In genomic region chr1:228471762-228472398, GRCh38 we compare ENCODE assay signal across 8 cellular contexts. TPM values are rescaled to one million over a fixed set of nuclear protein-coding genes. Genes with fewer than 3 reads are reported as not detected.
A peak's percentile ranks its signal among the peaks of the same experiment; 100 is the strongest.
DNase-seq lines count a peak whose midpoint lies in the region; ATAC-seq, FAIRE-seq and TF ChIP-seq lines count a peak whose summit lies in the region.

No MANE protein-coding gene starts in this region.

- H3K27me3 Mint-ChIP-seq in activated CD8-positive, alpha-beta T cell treated with anti-CD3 and anti-CD28 coated beads for 36 hours: peaks cover 14% of the 10 kb centered on the region

- POLR2A ChIA-PET in activated CD8-positive, alpha-beta T cell treated with anti-CD3 and anti-CD28 coated beads for 36 hours (lab: Charles Lee): interaction anchor here (1.4 to 4.9 kb wide), 3 partner anchors 8 to 14 kb away, joined by 7 to 21 read pairs (median 15); partner anchors contain the start of gene RNF187

- peak; percentile 75 for TF ChIP-seq CTCF in BE2C (IDR thresholded peaks at IDR 0.05; ENCODE audit: low read depth, low read length)
- TF ChIP-seq CTCF in NB4 (IDR thresholded peaks at IDR 0.05; ENCODE audit: low read depth, low read length): peak; percentile 76
- TF ChIP-seq CTCF in activated CD8-positive, alpha-beta T cell treated with anti-CD3 and anti-CD28 coated beads for 36 hours (IDR thresholded peaks at IDR 0.05): peak; percentile 71

- no peak for TF ChIP-seq POLR2A in GM12892 (IDR thresholded peaks at IDR 0.05; ENCODE audit: low read depth, low read length)
- TF ChIP-seq POLR2A in NB4 (IDR thresholded peaks at IDR 0.05; ENCODE audit: extremely low read depth, insufficient read length): no peak

- CTCF ChIA-PET in activated CD8-positive, alpha-beta T cell treated with anti-CD3 and anti-CD28 coated beads for 36 hours (lab: Charles Lee): interaction anchor here (1.1 to 4.6 kb wide), 13 partner anchors 8 to 85 kb away, joined by 3 to 31 read pairs (median 6); partner anchors contain the start of gene RNF187

- no peaks in the 10 kb centered on the region for H3K9me3 ChIP-seq in BE2C

- no peaks in the 10 kb centered on the region for H3K36me3 Mint-ChIP-seq in activated CD8-positive, alpha-beta T cell treated with anti-CD3 and anti-CD28 coated beads for 36 hours (ENCODE audit: low read depth)

- H3K4me1 Mint-ChIP-seq in activated CD8-positive, alpha-beta T cell treated with anti-CD3 and anti-CD28 coated beads for 36 hours (ENCODE audit: low read depth): peaks cover 24% of the 10 kb centered on the region

- H3K27ac Mint-ChIP-seq in activated CD8-positive, alpha-beta T cell treated with anti-CD3 and anti-CD28 coated beads for 36 hours: peak overlapping the region; percentile 47

- FAIRE-seq in GM12892 (lab: Jason Lieb, UNC): peak; percentile 42

- intact Hi-C loops in activated CD8-positive, alpha-beta T cell treated with anti-CD3 and anti-CD28 coated beads for 36 hours (cut with micrococcal nuclease): loop anchor here (2.0 kb wide), 1 partner anchor 43 kb away; no protein-coding TSS in a partner anchor

- no peaks in the 10 kb centered on the region for H3K9me3 Mint-ChIP-seq in activated CD8-positive, alpha-beta T cell treated with anti-CD3 and anti-CD28 coated beads for 36 hours

- no peaks in the 10 kb centered on the region for H3K4me1 ChIP-seq in BE2C

- peak; percentile 81 for ATAC-seq in activated CD8-positive, alpha-beta T cell treated with anti-CD3 and anti-CD28 coated beads for 36 hours

- no peaks in the 10 kb centered on the region for H3K36me3 ChIP-seq in BE2C

- H3K27me3 ChIP-seq in BE2C: no peaks in the 10 kb centered on the region

- H3K4me3 Mint-ChIP-seq in activated CD8-positive, alpha-beta T cell treated with anti-CD3 and anti-CD28 coated beads for 36 hours: no peak overlapping the region

- DNase-seq in BE2C: no peak
- no peak for DNase-seq in GM12892 (ENCODE audit: insufficient read length)
- DNase-seq in NB4 (ENCODE audit: low read depth): peak; percentile 85
- DNase-seq in activated CD8-positive, alpha-beta T cell treated with anti-CD3 and anti-CD28 coated beads for 36 hours: peak; percentile 45
- DNase-seq in iris pigment epithelial cell (ENCODE audit: low read depth): peak; percentile 71
- DNase-seq in NCI-H524 treated with DMSO at 0.1 percent for 48 hours (lab: John Stamatoyannopoulos, UW): no peak
- DNase-seq in activated CD4-positive, CD25-positive, alpha-beta regulatory T cell (lab: John Stamatoyannopoulos, UW): no peak
- DNase-seq in NCI-H446 treated with DMSO at 0.1 percent for 48 hours (lab: John Stamatoyannopoulos, UW): no peak

- H3K4me3 ChIP-seq in BE2C (ENCODE audit: low read depth, low read length) (no peak overlapping the region), NB4 (ENCODE audit: low read depth, low read length) (no peak overlapping the region)

RNA-seq across cellular contexts. Expression of gene RNF187, which starts 15.3 kb away (rescaled TPM):
- 649 TPM for polyA plus RNA-seq in BE2C (2012; ENCODE audit: insufficient read depth, insufficient read length, low read depth)
- 40.6 TPM for polyA plus RNA-seq in GM12892 (2012; ENCODE audit: missing spikeins)
- total RNA-seq in activated CD8-positive, alpha-beta T cell treated with anti-CD3 and anti-CD28 coated beads for 36 hours: 100 to 1,000 TPM; 147 TPM

RNA-seq across cellular contexts. Expression of gene TRIM17, which starts 55.2 kb away (rescaled TPM):
- 2.7 TPM for polyA plus RNA-seq in BE2C (2012; ENCODE audit: insufficient read depth, insufficient read length, low read depth)
- 0.55 TPM for polyA plus RNA-seq in GM12892 (2012; ENCODE audit: missing spikeins)
- 1 to 10 TPM; 1.9 to 2.7 TPM for total RNA-seq in activated CD8-positive, alpha-beta T cell treated with anti-CD3 and anti-CD28 coated beads for 36 hours

Comparison
In these comparisons a context has a peak if more than half of its experiments do, and no peak if none do; other contexts are left out.
1. DNase-seq: peak in NB4 (single experiment), activated CD8-positive, alpha-beta T cell treated with anti-CD3 and anti-CD28 coated beads for 36 hours (single experiment) and iris pigment epithelial cell (single experiment); none in BE2C (single experiment), GM12892 (single experiment), NCI-H524 treated with DMSO at 0.1 percent for 48 hours (single experiment), activated CD4-positive, CD25-positive, alpha-beta regulatory T cell (0 of 4) and NCI-H446 treated with DMSO at 0.1 percent for 48 hours (single experiment).
2. Peak in every context shown above with its lines, with median percentiles within 50 percentile points of each other: CTCF ChIP-seq.